Comparison of ENCODE assay signal across 1 cellular context in the genomic region with DNA sequence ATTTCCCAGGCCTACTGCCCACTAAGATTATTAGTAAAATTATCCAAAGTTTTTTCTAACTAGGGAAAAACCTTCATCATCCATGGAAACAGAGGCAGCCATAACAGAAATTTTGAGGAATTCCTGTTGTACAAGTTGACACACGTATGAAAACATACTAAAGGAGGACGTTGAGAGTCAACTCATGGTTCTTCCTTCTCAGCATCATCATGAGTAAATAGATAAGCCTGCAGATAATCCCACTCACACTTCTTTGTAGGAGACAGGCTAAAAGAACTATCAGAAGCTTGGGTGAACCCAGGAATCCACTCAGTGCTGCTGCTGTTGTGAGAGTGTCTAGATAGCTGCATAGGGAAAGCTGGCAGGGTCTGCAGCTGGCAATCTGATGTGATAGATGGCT.
TF ChIP-seq lines count a peak whose summit lies in the region.

No MANE protein-coding gene starts in this region.

TF ChIP-seq in H1, 55 proteins besides CTCF, POLR2A, EP300 and RAD21 (continued from another document):
- no peak for TF ChIP-seq GTF2F1 (IDR thresholded peaks at IDR 0.05; ENCODE audit: borderline replicate concordance, low read depth, low read length)
- TF ChIP-seq RBBP5 (IDR thresholded peaks at IDR 0.05; ENCODE audit: borderline replicate concordance, low read depth, low read length) = no peak
- TF ChIP-seq, protein P1, sequence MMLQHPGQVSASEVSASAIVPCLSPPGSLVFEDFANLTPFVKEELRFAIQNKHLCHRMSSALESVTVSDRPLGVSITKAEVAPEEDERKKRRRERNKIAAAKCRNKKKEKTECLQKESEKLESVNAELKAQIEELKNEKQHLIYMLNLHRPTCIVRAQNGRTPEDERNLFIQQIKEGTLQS (IDR thresholded peaks at IDR 0.05; ENCODE audit: insufficient read depth, low read depth, low read length) = no peak
- no peak for TF ChIP-seq JUN (IDR thresholded peaks at IDR 0.05; ENCODE audit: low read depth, low read length)
- no peak for TF ChIP-seq TAF7 (optimal IDR thresholded peaks at IDR 0.05; ENCODE audit: borderline replicate concordance, low read depth, low read length)
- no peak for TF ChIP-seq SP4 (IDR thresholded peaks at IDR 0.05; ENCODE audit: low read length)
- TF ChIP-seq, protein P2, sequence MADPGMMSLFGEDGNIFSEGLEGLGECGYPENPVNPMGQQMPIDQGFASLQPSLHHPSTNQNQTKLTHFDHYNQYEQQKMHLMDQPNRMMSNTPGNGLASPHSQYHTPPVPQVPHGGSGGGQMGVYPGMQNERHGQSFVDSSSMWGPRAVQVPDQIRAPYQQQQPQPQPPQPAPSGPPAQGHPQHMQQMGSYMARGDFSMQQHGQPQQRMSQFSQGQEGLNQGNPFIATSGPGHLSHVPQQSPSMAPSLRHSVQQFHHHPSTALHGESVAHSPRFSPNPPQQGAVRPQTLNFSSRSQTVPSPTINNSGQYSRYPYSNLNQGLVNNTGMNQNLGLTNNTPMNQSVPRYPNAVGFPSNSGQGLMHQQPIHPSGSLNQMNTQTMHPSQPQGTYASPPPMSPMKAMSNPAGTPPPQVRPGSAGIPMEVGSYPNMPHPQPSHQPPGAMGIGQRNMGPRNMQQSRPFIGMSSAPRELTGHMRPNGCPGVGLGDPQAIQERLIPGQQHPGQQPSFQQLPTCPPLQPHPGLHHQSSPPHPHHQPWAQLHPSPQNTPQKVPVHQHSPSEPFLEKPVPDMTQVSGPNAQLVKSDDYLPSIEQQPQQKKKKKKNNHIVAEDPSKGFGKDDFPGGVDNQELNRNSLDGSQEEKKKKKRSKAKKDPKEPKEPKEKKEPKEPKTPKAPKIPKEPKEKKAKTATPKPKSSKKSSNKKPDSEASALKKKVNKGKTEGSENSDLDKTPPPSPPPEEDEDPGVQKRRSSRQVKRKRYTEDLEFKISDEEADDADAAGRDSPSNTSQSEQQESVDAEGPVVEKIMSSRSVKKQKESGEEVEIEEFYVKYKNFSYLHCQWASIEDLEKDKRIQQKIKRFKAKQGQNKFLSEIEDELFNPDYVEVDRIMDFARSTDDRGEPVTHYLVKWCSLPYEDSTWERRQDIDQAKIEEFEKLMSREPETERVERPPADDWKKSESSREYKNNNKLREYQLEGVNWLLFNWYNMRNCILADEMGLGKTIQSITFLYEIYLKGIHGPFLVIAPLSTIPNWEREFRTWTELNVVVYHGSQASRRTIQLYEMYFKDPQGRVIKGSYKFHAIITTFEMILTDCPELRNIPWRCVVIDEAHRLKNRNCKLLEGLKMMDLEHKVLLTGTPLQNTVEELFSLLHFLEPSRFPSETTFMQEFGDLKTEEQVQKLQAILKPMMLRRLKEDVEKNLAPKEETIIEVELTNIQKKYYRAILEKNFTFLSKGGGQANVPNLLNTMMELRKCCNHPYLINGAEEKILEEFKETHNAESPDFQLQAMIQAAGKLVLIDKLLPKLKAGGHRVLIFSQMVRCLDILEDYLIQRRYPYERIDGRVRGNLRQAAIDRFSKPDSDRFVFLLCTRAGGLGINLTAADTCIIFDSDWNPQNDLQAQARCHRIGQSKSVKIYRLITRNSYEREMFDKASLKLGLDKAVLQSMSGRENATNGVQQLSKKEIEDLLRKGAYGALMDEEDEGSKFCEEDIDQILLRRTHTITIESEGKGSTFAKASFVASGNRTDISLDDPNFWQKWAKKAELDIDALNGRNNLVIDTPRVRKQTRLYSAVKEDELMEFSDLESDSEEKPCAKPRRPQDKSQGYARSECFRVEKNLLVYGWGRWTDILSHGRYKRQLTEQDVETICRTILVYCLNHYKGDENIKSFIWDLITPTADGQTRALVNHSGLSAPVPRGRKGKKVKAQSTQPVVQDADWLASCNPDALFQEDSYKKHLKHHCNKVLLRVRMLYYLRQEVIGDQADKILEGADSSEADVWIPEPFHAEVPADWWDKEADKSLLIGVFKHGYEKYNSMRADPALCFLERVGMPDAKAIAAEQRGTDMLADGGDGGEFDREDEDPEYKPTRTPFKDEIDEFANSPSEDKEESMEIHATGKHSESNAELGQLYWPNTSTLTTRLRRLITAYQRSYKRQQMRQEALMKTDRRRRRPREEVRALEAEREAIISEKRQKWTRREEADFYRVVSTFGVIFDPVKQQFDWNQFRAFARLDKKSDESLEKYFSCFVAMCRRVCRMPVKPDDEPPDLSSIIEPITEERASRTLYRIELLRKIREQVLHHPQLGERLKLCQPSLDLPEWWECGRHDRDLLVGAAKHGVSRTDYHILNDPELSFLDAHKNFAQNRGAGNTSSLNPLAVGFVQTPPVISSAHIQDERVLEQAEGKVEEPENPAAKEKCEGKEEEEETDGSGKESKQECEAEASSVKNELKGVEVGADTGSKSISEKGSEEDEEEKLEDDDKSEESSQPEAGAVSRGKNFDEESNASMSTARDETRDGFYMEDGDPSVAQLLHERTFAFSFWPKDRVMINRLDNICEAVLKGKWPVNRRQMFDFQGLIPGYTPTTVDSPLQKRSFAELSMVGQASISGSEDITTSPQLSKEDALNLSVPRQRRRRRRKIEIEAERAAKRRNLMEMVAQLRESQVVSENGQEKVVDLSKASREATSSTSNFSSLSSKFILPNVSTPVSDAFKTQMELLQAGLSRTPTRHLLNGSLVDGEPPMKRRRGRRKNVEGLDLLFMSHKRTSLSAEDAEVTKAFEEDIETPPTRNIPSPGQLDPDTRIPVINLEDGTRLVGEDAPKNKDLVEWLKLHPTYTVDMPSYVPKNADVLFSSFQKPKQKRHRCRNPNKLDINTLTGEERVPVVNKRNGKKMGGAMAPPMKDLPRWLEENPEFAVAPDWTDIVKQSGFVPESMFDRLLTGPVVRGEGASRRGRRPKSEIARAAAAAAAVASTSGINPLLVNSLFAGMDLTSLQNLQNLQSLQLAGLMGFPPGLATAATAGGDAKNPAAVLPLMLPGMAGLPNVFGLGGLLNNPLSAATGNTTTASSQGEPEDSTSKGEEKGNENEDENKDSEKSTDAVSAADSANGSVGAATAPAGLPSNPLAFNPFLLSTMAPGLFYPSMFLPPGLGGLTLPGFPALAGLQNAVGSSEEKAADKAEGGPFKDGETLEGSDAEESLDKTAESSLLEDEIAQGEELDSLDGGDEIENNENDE (IDR thresholded peaks at IDR 0.05; ENCODE audit: insufficient replicate concordance, low read length) = no peak
- TF ChIP-seq ASH2L (IDR thresholded peaks at IDR 0.05; ENCODE audit: low read length) = no peak
- no peak for TF ChIP-seq YY1 (IDR thresholded peaks at IDR 0.05; ENCODE audit: low read depth, low read length)
